In the genomic region with DNA sequence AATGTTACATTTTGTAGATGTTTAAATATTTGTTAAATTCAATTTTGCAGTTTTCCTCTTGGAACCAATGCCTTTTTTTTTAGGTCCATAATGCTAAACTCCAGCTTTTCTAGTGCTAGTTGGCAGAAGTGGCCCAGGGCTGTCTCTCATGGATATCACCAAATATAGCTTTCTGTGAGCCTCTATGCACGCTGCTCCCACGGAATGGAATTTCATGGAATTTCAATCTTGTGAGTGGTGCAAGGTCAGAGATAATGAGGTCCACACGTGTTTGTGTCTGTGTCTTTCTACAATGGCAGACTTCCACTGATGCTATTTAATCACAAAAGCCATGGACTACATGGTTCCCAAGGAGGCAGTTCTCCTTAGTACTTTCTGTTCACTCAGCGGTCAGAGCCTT, we compare ENCODE assay signal across 29 cellular contexts.
DNase-seq lines count a peak whose midpoint lies in the region; ATAC-seq and TF ChIP-seq lines count a peak whose summit lies in the region.
"Had no signal": no experiment of that assay in that cellular context is flagged by ENCODE, and none has a peak within 500 bp of the region (broad histone marks: within the 10 kb centered on the region; RNA-seq: fewer than 3 reads in every experiment).

No MANE protein-coding gene starts in this region.

- H3K27me3 ChIP-seq in brain microvascular endothelial cell (replicated peaks) (no peaks in the 10 kb centered on the region), left lung (no peaks in the 10 kb centered on the region)
- H3K27me3 ChIP-seq: BE2C, esophagus muscularis mucosa had no signal

- CTCF ChIA-PET in activated CD4-positive, alpha-beta memory T cell treated with anti-CD3 and anti-CD28 coated beads, Interleukin-2, amount 10 ng/mL, durations not matched to agents 7 days and 5 days (lab: Charles Lee) = no interaction called here

- DNase-seq in A172 (ENCODE audit: low spot score) (peak; percentile 6), GM03348 (ENCODE audit: low spot score) (peak; percentile 25), brain microvascular endothelial cell (peak; percentile 43), kidney glomerular epithelial cell (lab: John Stamatoyannopoulos, UW) (peak; percentile 8), left lung (no peak)
- no peak for DNase-seq in activated CD4-positive, alpha-beta memory T cell treated with anti-CD3 and anti-CD28 coated beads, Interleukin-2, amount 10 ng/mL, durations not matched to agents 7 days and 5 days
- DNase-seq in activated CD4-positive, alpha-beta T cell treated with anti-CD3 and anti-CD28 coated beads, Interleukin-2, amount 50 U/mL, for 48 hours = no peak
- DNase-seq in activated naive CD4-positive, alpha-beta T cell treated with anti-CD3 and anti-CD28 coated beads, Interleukin-2, amount 50 U/mL, for 16 hours = no peak
- DNase-seq: 8988T; activated naive CD4-positive, alpha-beta T cell treated with anti-CD3 and anti-CD28 coated beads for 36 hours; amniotic stem cell; BE2C; central memory CD4-positive, alpha-beta T cell; DMS 273 treated with DMSO at 0.1 percent for 48 hours; H9; hypothalamus; left cardiac atrium; MV-4-11; NCI-H1436 treated with DMSO at 0.1 percent for 48 hours; NCI-H226; NCI-H69; nephron progenitor cell; Right ventricle myocardium superior; stimulated activated CD4-positive, alpha-beta T cell treated with anti-CD3 and anti-CD28 coated beads, Interleukin-15, amount 100 ng/mL, for 24 hours; stimulated activated CD4-positive, alpha-beta T cell treated with anti-CD3 and anti-CD28 coated beads, Interleukin-4, amount 100 ng/mL, for 4 hours; T-helper 2 cell had no signal

- in situ Hi-C loops in brain microvascular endothelial cell (cut with HindIII; ENCODE audit: low pct_ligation_motif_present, low sequenced_read_pairs) = no loop called here

- ATAC-seq in left lung = no peak
- ATAC-seq: SK-N-SH treated with all-trans-retinoic acid at 6 μM for 48 hours had no signal

- no peaks in the 10 kb centered on the region for H3K9me3 ChIP-seq in left lung
- H3K9me3 ChIP-seq: BE2C had no signal

- intact Hi-C loops in left lung (cut with DNase I) = no loop called here

- H3K4me3 ChIP-seq in brain microvascular endothelial cell (ENCODE audit: low read depth, low read length) (no peak overlapping the region), left lung (no peak overlapping the region)
- H3K4me3 ChIP-seq: esophagus muscularis mucosa had no signal

- POLR2A ChIA-PET in activated CD4-positive, alpha-beta memory T cell treated with anti-CD3 and anti-CD28 coated beads, Interleukin-2, amount 10 ng/mL, durations not matched to agents 7 days and 5 days (lab: Charles Lee) = no interaction called here

- H3K4me3 Mint-ChIP-seq in activated CD4-positive, alpha-beta memory T cell treated with anti-CD3 and anti-CD28 coated beads, Interleukin-2, amount 10 ng/mL, durations not matched to agents 7 days and 5 days = no peak overlapping the region
- H3K4me3 Mint-ChIP-seq: activated naive CD4-positive, alpha-beta T cell treated with anti-CD3 and anti-CD28 coated beads for 36 hours; H9; nephron progenitor cell; type B pancreatic cell had no signal

- H3K27ac Mint-ChIP-seq in activated CD4-positive, alpha-beta memory T cell treated with anti-CD3 and anti-CD28 coated beads, Interleukin-2, amount 10 ng/mL, durations not matched to agents 7 days and 5 days = no peak overlapping the region
- H3K27ac Mint-ChIP-seq: activated naive CD4-positive, alpha-beta T cell treated with anti-CD3 and anti-CD28 coated beads for 36 hours; H9; nephron progenitor cell; type B pancreatic cell had no signal

- no peaks in the 10 kb centered on the region for H3K4me1 Mint-ChIP-seq in activated CD4-positive, alpha-beta memory T cell treated with anti-CD3 and anti-CD28 coated beads, Interleukin-2, amount 10 ng/mL, durations not matched to agents 7 days and 5 days

- H3K27me3 Mint-ChIP-seq in activated CD4-positive, alpha-beta memory T cell treated with anti-CD3 and anti-CD28 coated beads, Interleukin-2, amount 10 ng/mL, durations not matched to agents 7 days and 5 days = peaks cover 23% of the 10 kb centered on the region
- H3K27me3 Mint-ChIP-seq: type B pancreatic cell had no signal

- H3K4me1 ChIP-seq in left lung = no peaks in the 10 kb centered on the region
- H3K4me1 ChIP-seq: esophagus muscularis mucosa had no signal

- H3K36me3 Mint-ChIP-seq in activated CD4-positive, alpha-beta memory T cell treated with anti-CD3 and anti-CD28 coated beads, Interleukin-2, amount 10 ng/mL, durations not matched to agents 7 days and 5 days (ENCODE audit: low read depth) = no peaks in the 10 kb centered on the region
- H3K36me3 Mint-ChIP-seq: type B pancreatic cell had no signal

- TF ChIP-seq CTCF in brain microvascular endothelial cell (IDR thresholded peaks at IDR 0.05; ENCODE audit: low read depth, low read length, missing control alignments) (no peak), left lung (IDR thresholded peaks at IDR 0.05) (no peak)

- no peaks in the 10 kb centered on the region for H3K9me3 Mint-ChIP-seq in activated CD4-positive, alpha-beta memory T cell treated with anti-CD3 and anti-CD28 coated beads, Interleukin-2, amount 10 ng/mL, durations not matched to agents 7 days and 5 days
- H3K9me3 Mint-ChIP-seq: activated naive CD4-positive, alpha-beta T cell treated with anti-CD3 and anti-CD28 coated beads for 36 hours; H9; type B pancreatic cell had no signal

- H3K27ac ChIP-seq in brain microvascular endothelial cell (no peak overlapping the region), left lung (no peak overlapping the region)
- H3K27ac ChIP-seq: esophagus muscularis mucosa had no signal

- H3K36me3 ChIP-seq in brain microvascular endothelial cell (replicated peaks) (no peaks in the 10 kb centered on the region), left lung (no peaks in the 10 kb centered on the region)
- H3K36me3 ChIP-seq: BE2C, esophagus muscularis mucosa had no signal

Comparison
In these comparisons a context has a peak if more than half of its experiments do, and no peak if none do; other contexts are left out.
1. DNase-seq: peak in A172 (single experiment), GM03348 (single experiment), brain microvascular endothelial cell (single experiment) and kidney glomerular epithelial cell (single experiment); none in activated CD4-positive, alpha-beta memory T cell treated with anti-CD3 and anti-CD28 coated beads, Interleukin-2, amount 10 ng/mL, durations not matched to agents 7 days and 5 days (single experiment), left lung (0 of 2), activated CD4-positive, alpha-beta T cell treated with anti-CD3 and anti-CD28 coated beads, Interleukin-2, amount 50 U/mL, for 48 hours (0 of 2) and activated naive CD4-positive, alpha-beta T cell treated with anti-CD3 and anti-CD28 coated beads, Interleukin-2, amount 50 U/mL, for 16 hours (single experiment).